In genomic region chr17:2275722-2276121, GRCh38 we compare ENCODE assay signal across 17 cellular contexts. TPM values are rescaled to one million over a fixed set of nuclear protein-coding genes. Genes with fewer than 3 reads are reported as not detected.
DNase-seq lines count a peak whose midpoint lies in the region; ATAC-seq and TF ChIP-seq lines count a peak whose summit lies in the region.
"Had no signal": no experiment of that assay in that cellular context is flagged by ENCODE, and none has a peak within 500 bp of the region (broad histone marks: within the 10 kb centered on the region; RNA-seq: fewer than 3 reads in every experiment).

No MANE protein-coding gene starts in this region.

- no peaks in the 10 kb centered on the region for H3K27me3 Mint-ChIP-seq in activated CD4-positive, alpha-beta T cell treated with anti-CD3 and anti-CD28 coated beads for 36 hours
- no peaks in the 10 kb centered on the region for H3K27me3 Mint-ChIP-seq in activated naive CD8-positive, alpha-beta T cell
- no peaks in the 10 kb centered on the region for H3K27me3 Mint-ChIP-seq in natural killer cell (ENCODE audit: low read depth in 2 of 2)

- no peak for ATAC-seq in activated CD4-positive, alpha-beta T cell treated with anti-CD3 and anti-CD28 coated beads for 36 hours
- ATAC-seq in natural killer cell (peak in 1 of 3 donors; percentile 40), GM19467 (IDR thresholded peaks at IDR 0.05; ENCODE audit: unreplicated experiment) (no peak), GM21526 (IDR thresholded peaks at IDR 0.05; ENCODE audit: low FRiP score, unreplicated experiment) (no peak), GM18873 (IDR thresholded peaks at IDR 0.05; ENCODE audit: low FRiP score, unreplicated experiment) (no peak)
- ATAC-seq: left colon had no signal

- no peak for TF ChIP-seq CTCF in natural killer cell (IDR thresholded peaks at IDR 0.05)

- DNase-seq in activated CD4-positive, alpha-beta T cell treated with anti-CD3 and anti-CD28 coated beads for 36 hours = peak; percentile 13
- no peak for DNase-seq in activated CD4-positive, alpha-beta T cell treated with anti-CD3 and anti-CD28 coated beads, Interleukin-2, amount 50 U/mL, for 48 hours
- peak; percentile 86 for DNase-seq in Jurkat, Clone E6-1 (ENCODE audit: low read depth, low spot score)
- DNase-seq in natural killer cell = no peak
- DNase-seq: 8988T; Calu3; effector memory CD4-positive, alpha-beta T cell; left colon; NCI-H2107; stimulated activated CD4-positive, alpha-beta T cell treated with anti-CD3 and anti-CD28 coated beads, Interleukin-1b, Interleukin-23, amount 100 ng/mL, for 48 hours; transverse colon had no signal

- H3K36me3 Mint-ChIP-seq in activated CD4-positive, alpha-beta T cell treated with anti-CD3 and anti-CD28 coated beads for 36 hours (ENCODE audit: low read depth) = peaks cover 53% of the 10 kb centered on the region
- peaks cover 26% of the 10 kb centered on the region for H3K36me3 Mint-ChIP-seq in activated naive CD8-positive, alpha-beta T cell
- H3K36me3 Mint-ChIP-seq in natural killer cell = peaks cover 15% of the 10 kb centered on the region

- no peak overlapping the region for H3K4me3 ChIP-seq in Jurkat, Clone E6-1 (ENCODE audit: low read length)
- H3K4me3 ChIP-seq: prostate gland, transverse colon had no signal

- no peaks in the 10 kb centered on the region for H3K9me3 Mint-ChIP-seq in activated CD4-positive, alpha-beta T cell treated with anti-CD3 and anti-CD28 coated beads for 36 hours (ENCODE audit: low read depth)
- no peaks in the 10 kb centered on the region for H3K9me3 Mint-ChIP-seq in activated naive CD8-positive, alpha-beta T cell (ENCODE audit: low read depth)
- H3K9me3 Mint-ChIP-seq in natural killer cell = no peaks in the 10 kb centered on the region
- H3K9me3 Mint-ChIP-seq: neural crest cell had no signal

- no peak overlapping the region for H3K4me3 Mint-ChIP-seq in activated CD4-positive, alpha-beta T cell treated with anti-CD3 and anti-CD28 coated beads for 36 hours
- peak overlapping the region; percentile 4 for H3K4me3 Mint-ChIP-seq in activated naive CD8-positive, alpha-beta T cell
- H3K4me3 Mint-ChIP-seq in natural killer cell = peak overlapping the region; percentile 8
- H3K4me3 Mint-ChIP-seq: neural crest cell had no signal

- intact Hi-C loops in activated CD4-positive, alpha-beta T cell treated with anti-CD3 and anti-CD28 coated beads for 36 hours (cut with DNase I, micrococcal nuclease) = no loop called here
- intact Hi-C loops in natural killer cell (cut with micrococcal nuclease) = no loop called here

- H3K27ac Mint-ChIP-seq in activated CD4-positive, alpha-beta T cell treated with anti-CD3 and anti-CD28 coated beads for 36 hours = peak overlapping the region; percentile 52
- peak overlapping the region; percentile 72 for H3K27ac Mint-ChIP-seq in activated naive CD8-positive, alpha-beta T cell
- H3K27ac Mint-ChIP-seq in natural killer cell = peak overlapping the region in 1 of 2 donors; percentile 75

- POLR2A ChIA-PET in activated CD4-positive, alpha-beta T cell treated with anti-CD3 and anti-CD28 coated beads for 36 hours (lab: Charles Lee) = no interaction called here

- CTCF ChIA-PET in activated CD4-positive, alpha-beta T cell treated with anti-CD3 and anti-CD28 coated beads for 36 hours (lab: Charles Lee) = interaction anchor here (0.6 to 1.6 kb wide), 3 partner anchors 9 to 30 kb away, joined by 4 to 10 read pairs (median 6); no protein-coding TSS in a partner anchor

- peaks cover 56% of the 10 kb centered on the region for H3K4me1 Mint-ChIP-seq in activated CD4-positive, alpha-beta T cell treated with anti-CD3 and anti-CD28 coated beads for 36 hours
- H3K4me1 Mint-ChIP-seq in activated naive CD8-positive, alpha-beta T cell (ENCODE audit: low read depth) = peaks cover 52% of the 10 kb centered on the region
- H3K4me1 Mint-ChIP-seq in natural killer cell = peaks cover 37 to 38% of the 10 kb centered on the region in 2 donors
- H3K4me1 Mint-ChIP-seq: neural crest cell had no signal

RNA-seq across cellular contexts. Expression of gene SMG6, which starts 27.9 kb away (rescaled TPM):
- total RNA-seq in activated CD4-positive, alpha-beta T cell treated with anti-CD3 and anti-CD28 coated beads for 36 hours = 10 to 100 TPM; 28.5 to 31.4 TPM
- polyA plus RNA-seq in Jurkat, Clone E6-1 (2012; ENCODE audit: insufficient read depth, insufficient read length) = 28.0 TPM
- 10 to 100 TPM; 41.6 to 49.4 (median 48.2) TPM for total RNA-seq in natural killer cell

RNA-seq across cellular contexts. Expression of gene SRR, which starts 28.0 kb away (rescaled TPM):
- total RNA-seq in activated CD4-positive, alpha-beta T cell treated with anti-CD3 and anti-CD28 coated beads for 36 hours = 10 to 100 TPM; 15.4 to 18.3 TPM
- polyA plus RNA-seq in Jurkat, Clone E6-1 (2012; ENCODE audit: insufficient read depth, insufficient read length) = 21.0 TPM
- total RNA-seq in natural killer cell = 10 to 100 TPM in 1 of 3 donors, 1 to 10 TPM in 2; 6.4 to 11.1 (median 7.9) TPM

Comparison
In these comparisons a context has a peak if more than half of its experiments do, and no peak if none do; other contexts are left out.
1. DNase-seq: peak in activated CD4-positive, alpha-beta T cell treated with anti-CD3 and anti-CD28 coated beads for 36 hours (single experiment) and Jurkat, Clone E6-1 (single experiment); none in activated CD4-positive, alpha-beta T cell treated with anti-CD3 and anti-CD28 coated beads, Interleukin-2, amount 50 U/mL, for 48 hours (0 of 2) and natural killer cell (single experiment).